In genomic region chr17:83182620-83183063, GRCh38 we compare ENCODE assay signal across 18 cellular contexts.
DNase-seq lines count a peak whose midpoint lies in the region; ATAC-seq and TF ChIP-seq lines count a peak whose summit lies in the region.
"Had no signal": no experiment of that assay in that cellular context is flagged by ENCODE, and none has a peak within 500 bp of the region (broad histone marks: within the 10 kb centered on the region; RNA-seq: fewer than 3 reads in every experiment).

No MANE protein-coding gene starts in this region.

- POLR2A ChIA-PET in activated CD8-positive, alpha-beta T cell treated with anti-CD3 and anti-CD28 coated beads, Interleukin-2, amount 10 ng/mL, durations not matched to agents 7 days and 5 days (lab: Charles Lee), result interaction anchor here (1.1 kb wide), 1 partner anchor 18 kb away, joined by 5 read pairs; no protein-coding TSS in a partner anchor
- POLR2A ChIA-PET in activated CD8-positive, alpha-beta T cell treated with anti-CD3 and anti-CD28 coated beads for 36 hours (lab: Charles Lee), result no interaction called here

- no peak overlapping the region for H3K4me3 Mint-ChIP-seq in activated CD8-positive, alpha-beta T cell treated with anti-CD3 and anti-CD28 coated beads, Interleukin-2, amount 10 ng/mL, durations not matched to agents 7 days and 5 days
- no peak overlapping the region for H3K4me3 Mint-ChIP-seq in activated CD8-positive, alpha-beta T cell treated with anti-CD3 and anti-CD28 coated beads for 36 hours
- no peak overlapping the region for H3K4me3 Mint-ChIP-seq in type B pancreatic cell
- H3K4me3 Mint-ChIP-seq: neural crest cell had no signal

- H3K36me3 Mint-ChIP-seq in activated CD8-positive, alpha-beta T cell treated with anti-CD3 and anti-CD28 coated beads, Interleukin-2, amount 10 ng/mL, durations not matched to agents 7 days and 5 days (ENCODE audit: low read depth), result no peaks in the 10 kb centered on the region
- H3K36me3 Mint-ChIP-seq in activated CD8-positive, alpha-beta T cell treated with anti-CD3 and anti-CD28 coated beads for 36 hours (ENCODE audit: low read depth), result no peaks in the 10 kb centered on the region
- no peaks in the 10 kb centered on the region for H3K36me3 Mint-ChIP-seq in type B pancreatic cell

- intact Hi-C loops in activated CD8-positive, alpha-beta T cell treated with anti-CD3 and anti-CD28 coated beads for 36 hours (cut with micrococcal nuclease), result no loop called here
- intact Hi-C loops in Right ventricle myocardium inferior (cut with DNase I), result no loop called here
- intact Hi-C loops in mucosa of descending colon (cut with DNase I, micrococcal nuclease), result no loop called here

- TF ChIP-seq CTCF in activated CD8-positive, alpha-beta T cell treated with anti-CD3 and anti-CD28 coated beads for 36 hours (IDR thresholded peaks at IDR 0.05), result no peak
- TF ChIP-seq CTCF in mucosa of descending colon (IDR thresholded peaks at IDR 0.05) (no peak), type B pancreatic cell (conservative IDR thresholded peaks at IDR 0.05) (no peak)

- H3K27ac Mint-ChIP-seq in activated CD8-positive, alpha-beta T cell treated with anti-CD3 and anti-CD28 coated beads, Interleukin-2, amount 10 ng/mL, durations not matched to agents 7 days and 5 days, result no peak overlapping the region
- no peak overlapping the region for H3K27ac Mint-ChIP-seq in activated CD8-positive, alpha-beta T cell treated with anti-CD3 and anti-CD28 coated beads for 36 hours
- H3K27ac Mint-ChIP-seq in type B pancreatic cell, result no peak overlapping the region

- CTCF ChIA-PET in activated CD8-positive, alpha-beta T cell treated with anti-CD3 and anti-CD28 coated beads, Interleukin-2, amount 10 ng/mL, durations not matched to agents 7 days and 5 days (lab: Charles Lee), result no interaction called here
- CTCF ChIA-PET in activated CD8-positive, alpha-beta T cell treated with anti-CD3 and anti-CD28 coated beads for 36 hours (lab: Charles Lee), result no interaction called here

- no peaks in the 10 kb centered on the region for H3K36me3 ChIP-seq in mucosa of descending colon (ENCODE audit: low read depth)
- H3K36me3 ChIP-seq: cardiac muscle cell, stomach had no signal

- no peaks in the 10 kb centered on the region for H3K9me3 Mint-ChIP-seq in activated CD8-positive, alpha-beta T cell treated with anti-CD3 and anti-CD28 coated beads, Interleukin-2, amount 10 ng/mL, durations not matched to agents 7 days and 5 days (ENCODE audit: insufficient read depth)
- no peaks in the 10 kb centered on the region for H3K9me3 Mint-ChIP-seq in activated CD8-positive, alpha-beta T cell treated with anti-CD3 and anti-CD28 coated beads for 36 hours
- no peaks in the 10 kb centered on the region for H3K9me3 Mint-ChIP-seq in type B pancreatic cell
- H3K9me3 Mint-ChIP-seq: neural crest cell had no signal

- no peaks in the 10 kb centered on the region for H3K4me1 ChIP-seq in mucosa of descending colon (ENCODE audit: low read depth)

- DNase-seq in activated CD8-positive, alpha-beta T cell treated with anti-CD3 and anti-CD28 coated beads, Interleukin-2, amount 10 ng/mL, durations not matched to agents 7 days and 5 days, result peak; percentile 18
- DNase-seq in activated CD8-positive, alpha-beta T cell treated with anti-CD3 and anti-CD28 coated beads for 36 hours, result no peak
- peak; percentile 69 for DNase-seq in Right ventricle myocardium inferior (ENCODE audit: missing footprints)
- peak in 1 of 3 donors; percentile 34 for DNase-seq in mucosa of descending colon
- peak; percentile 65 for DNase-seq in type B pancreatic cell (ENCODE audit: extremely low spot score, unreplicated experiment)
- DNase-seq in stimulated activated CD4-positive, alpha-beta T cell treated with anti-CD3 and anti-CD28 coated beads, Interleukin-2, amount 100 ng/mL, for 48 hours, result no peak
- no peak for DNase-seq in activated T-cell treated with anti-CD3 and anti-CD28 coated beads, Interleukin-2, amount 50 U/mL, for 48 hours
- DNase-seq: activated CD4-positive, alpha-beta T cell treated with anti-CD3 and anti-CD28 coated beads, Interleukin-2, amount 50 U/mL, for 1 hour; activated naive CD4-positive, alpha-beta T cell; COR-L47; NCI-H146; NCI-H524; RPMI8226; small intestine; stomach had no signal

- no peak for ATAC-seq in activated CD8-positive, alpha-beta T cell treated with anti-CD3 and anti-CD28 coated beads, Interleukin-2, amount 10 ng/mL, durations not matched to agents 7 days and 5 days
- no peak for ATAC-seq in activated CD8-positive, alpha-beta T cell treated with anti-CD3 and anti-CD28 coated beads for 36 hours
- ATAC-seq in Right ventricle myocardium inferior, result peak; percentile 55
- ATAC-seq in mucosa of descending colon, result peak; percentile 22
- no peak for ATAC-seq in GM18909 (IDR thresholded peaks at IDR 0.05; ENCODE audit: poor library complexity, unreplicated experiment)

- H3K9me3 ChIP-seq in mucosa of descending colon, result no peaks in the 10 kb centered on the region
- H3K9me3 ChIP-seq: stomach had no signal

- peaks cover under 1% of the 10 kb centered on the region for H3K4me1 Mint-ChIP-seq in activated CD8-positive, alpha-beta T cell treated with anti-CD3 and anti-CD28 coated beads, Interleukin-2, amount 10 ng/mL, durations not matched to agents 7 days and 5 days (ENCODE audit: low read depth)
- H3K4me1 Mint-ChIP-seq in activated CD8-positive, alpha-beta T cell treated with anti-CD3 and anti-CD28 coated beads for 36 hours (ENCODE audit: low read depth), result no peaks in the 10 kb centered on the region
- H3K4me1 Mint-ChIP-seq in type B pancreatic cell (ENCODE audit: unreplicated experiment), result peaks cover 40% of the 10 kb centered on the region

- H3K27me3 Mint-ChIP-seq in activated CD8-positive, alpha-beta T cell treated with anti-CD3 and anti-CD28 coated beads, Interleukin-2, amount 10 ng/mL, durations not matched to agents 7 days and 5 days (ENCODE audit: low read depth), result peaks cover 9% of the 10 kb centered on the region
- no peaks in the 10 kb centered on the region for H3K27me3 Mint-ChIP-seq in activated CD8-positive, alpha-beta T cell treated with anti-CD3 and anti-CD28 coated beads for 36 hours
- peaks cover 3% of the 10 kb centered on the region for H3K27me3 Mint-ChIP-seq in type B pancreatic cell

- H3K4me3 ChIP-seq in mucosa of descending colon, result no peak overlapping the region
- H3K4me3 ChIP-seq: cardiac muscle cell, stomach had no signal

Comparison
In these comparisons a context has a peak if more than half of its experiments do, and no peak if none do; other contexts are left out.
1. DNase-seq: peak in activated CD8-positive, alpha-beta T cell treated with anti-CD3 and anti-CD28 coated beads, Interleukin-2, amount 10 ng/mL, durations not matched to agents 7 days and 5 days (single experiment), Right ventricle myocardium inferior (single experiment) and type B pancreatic cell (single experiment); none in activated CD8-positive, alpha-beta T cell treated with anti-CD3 and anti-CD28 coated beads for 36 hours (single experiment), stimulated activated CD4-positive, alpha-beta T cell treated with anti-CD3 and anti-CD28 coated beads, Interleukin-2, amount 100 ng/mL, for 48 hours (0 of 2) and activated T-cell treated with anti-CD3 and anti-CD28 coated beads, Interleukin-2, amount 50 U/mL, for 48 hours (0 of 2).
2. ATAC-seq: peak in Right ventricle myocardium inferior (single experiment) and mucosa of descending colon (single experiment); none in activated CD8-positive, alpha-beta T cell treated with anti-CD3 and anti-CD28 coated beads, Interleukin-2, amount 10 ng/mL, durations not matched to agents 7 days and 5 days (single experiment), activated CD8-positive, alpha-beta T cell treated with anti-CD3 and anti-CD28 coated beads for 36 hours (single experiment) and GM18909 (single experiment).